ENCODE assay signal across 34 cellular contexts in genomic region chr19:15575406-15575805, GRCh38. TPM values are rescaled to one million over a fixed set of nuclear protein-coding genes. Genes with fewer than 3 reads are reported as not detected.
"Had no signal": no experiment of that assay in that cellular context is flagged by ENCODE, and none has a peak within 500 bp of the region (broad histone marks: within the 10 kb centered on the region; RNA-seq: fewer than 3 reads in every experiment).

No MANE protein-coding gene starts in this region.

- H3K4me1 ChIP-seq: left ventricle myocardium inferior, right atrium auricular region, thyroid gland, transverse colon, upper lobe of left lung, vagina had no signal

- ATAC-seq: left colon; mucosa of descending colon; naive thymus-derived CD4-positive, alpha-beta T cell; natural killer cell treated with Interleukin-12 subunit alpha and Interleukin-12 subunit beta and Interleukin-15 and Interleukin-18, amount 100 ng/mL, for 72 hours; stimulated activated naive CD8-positive, alpha-beta T cell treated with anti-CD3 and anti-CD28 coated beads, Interleukin-15, amount 100 ng/mL, for 72 hours had no signal

- DNase-seq: hypothalamus; immature natural killer cell; kidney; left colon; left ventricle myocardium inferior; mesendoderm; midbrain; mucosa of descending colon; naive thymus-derived CD4-positive, alpha-beta T cell; ovary; stimulated activated CD4-positive, alpha-beta T cell treated with anti-CD3 and anti-CD28 coated beads, Interleukin-1b, Interleukin-23, amount 100 ng/mL, for 48 hours; stimulated activated CD4-positive, alpha-beta T cell treated with anti-CD3 and anti-CD28 coated beads, Interleukin-2, amount 100 ng/mL, for 48 hours; stimulated activated CD4-positive, alpha-beta T cell treated with anti-CD3 and anti-CD28 coated beads, Interleukin-4, amount 100 ng/mL, for 4 hours; stimulated activated CD8-positive, alpha-beta memory T cell treated with anti-CD3 and anti-CD28 coated beads, Interleukin-4, amount 100 ng/mL, for 48 hours; stimulated activated naive CD4-positive, alpha-beta T cell treated with Interleukin-2 at 50 U/mL for 16 hours; stimulated activated naive CD8-positive, alpha-beta T cell treated with anti-CD3 and anti-CD28 coated beads, Interleukin-15, amount 100 ng/mL, for 72 hours; substantia nigra; thyroid gland; transverse colon; upper lobe of left lung had no signal

- H3K9me3 ChIP-seq: left ventricle myocardium inferior, mucosa of descending colon, ovary, right atrium auricular region, thyroid gland, transverse colon, upper lobe of left lung, vagina had no signal

- H3K4me2 ChIP-seq: smooth muscle cell had no signal

- H3K36me3 ChIP-seq: left ventricle myocardium inferior, ovary, right atrium auricular region, thyroid gland, transverse colon, upper lobe of left lung, vagina had no signal

- H3K4me3 ChIP-seq: left ventricle myocardium inferior, lung, mucosa of descending colon, ovary, right atrium auricular region, smooth muscle cell, thyroid gland, transverse colon, upper lobe of left lung, vagina had no signal

- FAIRE-seq: islet of Langerhans, kidney had no signal

- H3K27ac ChIP-seq: left ventricle myocardium inferior, ovary, right atrium auricular region, thyroid gland, transverse colon, upper lobe of left lung, vagina had no signal

- H3K27me3 ChIP-seq: ovary, right atrium auricular region, thyroid gland, upper lobe of left lung, vagina had no signal

RNA-seq across cellular contexts. Expression of gene CYP4F8, which starts 39.6 kb away (rescaled TPM):
- total RNA-seq: kidney; left ventricle myocardium inferior; lung; mucosa of descending colon; myocyte; naive thymus-derived CD4-positive, alpha-beta T cell; natural killer cell treated with Interleukin-12 subunit alpha and Interleukin-12 subunit beta and Interleukin-15 and Interleukin-18, amount 100 ng/mL, for 72 hours; omental fat pad; progenitor cell of endocrine pancreas; pulmonary artery endothelial cell; renal cortical epithelial cell; right atrium auricular region; skeletal muscle tissue; smooth muscle cell; temporal lobe; thyroid gland; transverse colon; upper lobe of left lung had no signal
- polyA plus RNA-seq: immature natural killer cell; lung; naive thymus-derived CD4-positive, alpha-beta T cell; neural cell; ovary; smooth muscle cell had no signal
